In the genomic region with DNA sequence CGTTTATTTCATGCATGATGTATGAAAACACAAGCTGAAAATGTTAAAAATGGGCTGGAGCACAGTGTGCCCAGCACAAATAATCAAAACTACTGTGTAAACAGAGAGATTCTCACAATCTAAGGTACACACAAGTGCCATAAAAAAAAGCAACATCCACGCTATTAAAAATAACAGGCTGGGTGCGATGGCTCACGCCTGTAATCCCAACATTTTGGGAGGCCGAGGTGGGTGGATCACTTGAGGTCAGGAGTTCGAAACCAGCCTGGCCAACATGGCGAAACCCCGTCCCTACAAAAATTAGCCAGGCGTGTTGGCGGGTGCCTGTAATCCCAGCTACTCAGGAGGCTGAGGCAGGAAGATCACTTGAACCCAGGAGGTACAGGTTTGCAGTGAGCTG, we compare ENCODE assay signal across 8 cellular contexts. TPM values are rescaled to one million over a fixed set of nuclear protein-coding genes. Genes with fewer than 3 reads are reported as not detected.
DNase-seq lines count a peak whose midpoint lies in the region; ATAC-seq and TF ChIP-seq lines count a peak whose summit lies in the region.
"Not testable (repeated sequence)": the region's sequence is repeated elsewhere in the genome, so short reads cannot be mapped to it uniquely, and the experiment has no call there.

No MANE protein-coding gene starts in this region.

- 92 to 95% methylated on average over 9 to 10 of the region's 10 CpGs for WGBS in endodermal cell (ENCODE audit: insufficient coverage in 1 of 2, insufficient read length in 1 of 2), 2 experiments
- WGBS in tibial nerve, 2 donors, result 74 to 78% methylated on average over 10 of the region's 10 CpGs

- H3K4me1 Mint-ChIP-seq in T-cell (peaks cover 67 to 75% (median 69%) of the 10 kb centered on the region in 3 donors), endodermal cell (peaks cover 18% of the 10 kb centered on the region)
- peaks cover 35% of the 10 kb centered on the region for H3K4me1 Mint-ChIP-seq in activated naive CD8-positive, alpha-beta T cell treated with anti-CD3 and anti-CD28 coated beads, Interleukin-2, amount 10 ng/mL, durations not matched to agents 7 days and 5 days

- H3K4me1 ChIP-seq in endodermal cell (ENCODE audit: control insufficient read depth, insufficient read depth, low read length); parathyroid adenoma: not testable (repeated sequence)
- peaks cover 0 to 59% (median 3%) of the 10 kb centered on the region in 4 donors for H3K4me1 ChIP-seq in tibial nerve

- ATAC-seq in HG03139 (IDR thresholded peaks at IDR 0.05; ENCODE audit: unreplicated experiment), result peak; percentile 12
- peak in 3 of 4 experiments; percentile 5 to 16 (median 6) for ATAC-seq in T-cell (replicated peaks in 1 of 4)
- ATAC-seq in activated naive CD8-positive, alpha-beta T cell treated with anti-CD3 and anti-CD28 coated beads, Interleukin-2, amount 10 ng/mL, durations not matched to agents 7 days and 5 days (ENCODE audit: low read depth), result not testable (repeated sequence)
- ATAC-seq in left colon, result peak; percentile 54

- H3K9ac ChIP-seq in endodermal cell (ENCODE audit: extremely low read depth, low read length, poor library complexity, severe bottlenecking); parathyroid adenoma: not testable (repeated sequence)

- peak overlapping the region; percentile 53; the same call in 1 of the 2 replicates for H3K4me3 ChIP-seq in GM08714 (ENCODE audit: low read length)
- H3K4me3 ChIP-seq in endodermal cell (ENCODE audit: low read length); parathyroid adenoma (ENCODE audit: low read depth, low read length): not testable (repeated sequence)
- H3K4me3 ChIP-seq in tibial nerve, result peak overlapping the region in 1 of 4 donors; percentile 13

- H3K27me3 Mint-ChIP-seq in T-cell; activated naive CD8-positive, alpha-beta T cell treated with anti-CD3 and anti-CD28 coated beads, Interleukin-2, amount 10 ng/mL, durations not matched to agents 7 days and 5 days; endodermal cell (ENCODE audit: insufficient read depth): not testable (repeated sequence)

- peaks cover 51% of the 10 kb centered on the region for H3K79me2 ChIP-seq in parathyroid adenoma

- not testable (repeated sequence) for H3K9me3 ChIP-seq in endodermal cell (ENCODE audit: control insufficient read depth, low read length); parathyroid adenoma (ENCODE audit: control insufficient read depth, low read length); tibial nerve

- H3K4me2 ChIP-seq in parathyroid adenoma (ENCODE audit: low read length), result peak overlapping the region; percentile 0

- not testable (repeated sequence) for TF ChIP-seq POLR2A in tibial nerve (IDR thresholded peaks at IDR 0.05)

- H3K9me3 Mint-ChIP-seq in T-cell; activated naive CD8-positive, alpha-beta T cell treated with anti-CD3 and anti-CD28 coated beads, Interleukin-2, amount 10 ng/mL, durations not matched to agents 7 days and 5 days; endodermal cell: not testable (repeated sequence)

- CTCF ChIA-PET in T-cell (lab: Charles Lee), result interaction anchor here (0.7 to 1.4 kb wide), 4 partner anchors 9 to 95 kb away, joined by 3 to 6 read pairs (median 4); no protein-coding TSS in a partner anchor

- peak overlapping the region; percentile 89 to 91 for H3K27ac Mint-ChIP-seq in T-cell
- H3K27ac Mint-ChIP-seq in activated naive CD8-positive, alpha-beta T cell treated with anti-CD3 and anti-CD28 coated beads, Interleukin-2, amount 10 ng/mL, durations not matched to agents 7 days and 5 days, result peak overlapping the region; percentile 92
- peak overlapping the region; percentile 50 for H3K27ac Mint-ChIP-seq in endodermal cell

- TF ChIP-seq CTCF in endodermal cell (conservative IDR thresholded peaks at IDR 0.05); parathyroid adenoma (IDR thresholded peaks at IDR 0.05); tibial nerve (IDR thresholded peaks at IDR 0.05): not testable (repeated sequence)

- H3K27me3 ChIP-seq in endodermal cell (ENCODE audit: control insufficient read depth, insufficient read depth, low read length, poor library complexity, severe bottlenecking); parathyroid adenoma (ENCODE audit: control insufficient read depth, insufficient read depth, low read length); tibial nerve: not testable (repeated sequence)

- intact Hi-C loops in left colon (cut with DNase I, micrococcal nuclease), result not testable (repeated sequence)

- H3K36me3 Mint-ChIP-seq in T-cell, result peaks cover 22% of the 10 kb centered on the region
- H3K36me3 Mint-ChIP-seq in activated naive CD8-positive, alpha-beta T cell treated with anti-CD3 and anti-CD28 coated beads, Interleukin-2, amount 10 ng/mL, durations not matched to agents 7 days and 5 days, result peaks cover 43% of the 10 kb centered on the region
- peaks cover 40% of the 10 kb centered on the region for H3K36me3 Mint-ChIP-seq in endodermal cell (ENCODE audit: low read depth)

- POLR2A ChIA-PET in T-cell (lab: Charles Lee), result interaction anchor here (0.6 to 2.2 kb wide), 5 partner anchors 9 to 22 kb away, joined by 4 to 18 read pairs (median 6); a partner anchor contains a TSS
- POLR2A ChIA-PET in activated naive CD8-positive, alpha-beta T cell treated with anti-CD3 and anti-CD28 coated beads, Interleukin-2, amount 10 ng/mL, durations not matched to agents 7 days and 5 days (lab: Charles Lee), result interaction anchor here (0.7 to 2.6 kb wide), 5 partner anchors 10 to 53 kb away, joined by 3 to 17 read pairs (median 5); a partner anchor contains a TSS

- H3K27ac ChIP-seq in endodermal cell (ENCODE audit: low read depth, low read length); parathyroid adenoma: not testable (repeated sequence)
- peak overlapping the region in 3 of 4 donors; percentile 31 to 69 (median 69) for H3K27ac ChIP-seq in tibial nerve

- TF ChIP-seq EP300 in tibial nerve (IDR thresholded peaks at IDR 0.05), result not testable (repeated sequence)

- not testable (repeated sequence) for H2AFZ ChIP-seq in parathyroid adenoma

- H3K4me3 Mint-ChIP-seq in T-cell, result peak overlapping the region; percentile 79 to 83 (median 81)
- peak overlapping the region; percentile 84 for H3K4me3 Mint-ChIP-seq in activated naive CD8-positive, alpha-beta T cell treated with anti-CD3 and anti-CD28 coated beads, Interleukin-2, amount 10 ng/mL, durations not matched to agents 7 days and 5 days
- H3K4me3 Mint-ChIP-seq in endodermal cell, result not testable (repeated sequence)

- peaks cover 46% of the 10 kb centered on the region for H3K36me3 ChIP-seq in endodermal cell (ENCODE audit: control insufficient read depth, insufficient read depth, low read length)
- not testable (repeated sequence) for H3K36me3 ChIP-seq in parathyroid adenoma (ENCODE audit: control insufficient read depth, insufficient read depth, low read length); tibial nerve

- not testable (repeated sequence) for DNase-seq in T-cell; activated naive CD8-positive, alpha-beta T cell treated with anti-CD3 and anti-CD28 coated beads, Interleukin-2, amount 10 ng/mL, durations not matched to agents 7 days and 5 days; endodermal cell; left colon; tibial nerve (ENCODE audit: low spot score in 2 of 2)

RNA-seq across cellular contexts. Expression of a gene that starts 22.3 kb away (rescaled TPM):
- total RNA-seq in T-cell, result 100 to 1,000 TPM; 104 to 141 (median 139) TPM
- total RNA-seq in activated naive CD8-positive, alpha-beta T cell treated with anti-CD3 and anti-CD28 coated beads, Interleukin-2, amount 10 ng/mL, durations not matched to agents 7 days and 5 days, result 100 to 1,000 TPM; 191 to 216 TPM
- total RNA-seq in endodermal cell, result 100 to 1,000 TPM; 357 to 374 TPM
- 600 TPM for polyA plus RNA-seq in endodermal cell (2013, experiment 1 of 2)
- 600 TPM for polyA plus RNA-seq in endodermal cell (2013, experiment 2 of 2)
- 100 to 1,000 TPM; 163 to 227 TPM for total RNA-seq in left colon
- 100 to 1,000 TPM; 166 to 213 (median 185) TPM for total RNA-seq in tibial nerve

RNA-seq across cellular contexts. Expression of a gene that starts 52.9 kb away (rescaled TPM):
- 10 to 100 TPM; 26.5 to 34.5 (median 29.5) TPM for total RNA-seq in T-cell
- 10 to 100 TPM; 24.7 to 25.3 TPM for total RNA-seq in activated naive CD8-positive, alpha-beta T cell treated with anti-CD3 and anti-CD28 coated beads, Interleukin-2, amount 10 ng/mL, durations not matched to agents 7 days and 5 days
- total RNA-seq in endodermal cell, result 10 to 100 TPM; 49.1 to 50.4 TPM
- 44.3 TPM for polyA plus RNA-seq in endodermal cell (2013, experiment 1 of 2)
- 38.5 TPM for polyA plus RNA-seq in endodermal cell (2013, experiment 2 of 2)
- total RNA-seq in left colon, result 10 to 100 TPM; 21.3 to 22.0 TPM
- total RNA-seq in tibial nerve, result 10 to 100 TPM; 30.6 to 50.9 (median 42.6) TPM
